1 cellular context compared by ENCODE assay signal in the genomic region with DNA sequence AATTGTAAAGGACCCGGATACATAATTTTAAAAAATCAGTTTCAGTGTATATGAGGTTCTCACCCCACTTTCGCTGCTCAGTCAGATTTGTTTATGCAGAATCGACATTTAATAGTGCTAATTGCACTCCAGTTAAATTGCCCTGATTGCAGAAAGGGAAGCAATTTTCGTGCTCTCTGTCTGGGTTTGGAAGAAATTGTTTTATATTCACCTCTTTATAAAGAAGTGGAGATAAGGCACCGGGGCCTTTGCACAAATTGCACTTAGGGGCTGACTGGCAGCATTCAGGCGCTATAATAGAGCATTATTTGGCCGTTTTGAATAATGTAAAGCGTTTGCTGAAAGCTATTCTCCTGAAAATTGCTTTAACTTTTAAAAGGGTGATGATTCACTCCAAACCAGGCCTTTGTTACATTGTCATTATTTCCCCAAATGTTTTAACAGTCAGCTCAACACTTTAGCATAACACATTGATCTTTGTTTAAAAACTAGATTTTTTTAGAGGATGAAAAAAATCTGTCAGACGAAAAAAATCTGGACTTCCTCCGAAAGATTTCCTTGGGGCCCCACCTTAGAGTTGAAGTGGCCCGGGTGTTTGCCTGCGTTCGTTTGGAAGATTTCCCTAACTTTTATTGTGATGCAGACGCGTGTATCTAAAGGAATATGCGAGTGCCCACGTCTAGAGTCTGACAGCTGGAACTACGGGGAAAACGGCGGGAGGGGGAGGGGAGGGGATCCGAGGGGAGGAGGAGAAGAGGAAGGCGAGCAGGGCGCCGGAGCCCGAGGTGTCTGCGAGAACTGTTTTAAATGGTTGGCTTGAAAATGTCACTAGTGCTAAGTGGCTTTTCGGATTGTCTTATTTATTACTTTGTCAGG.
TF ChIP-seq lines count a peak whose summit lies in the region.

No MANE protein-coding gene starts in this region.

TF ChIP-seq in HCT116, 20 proteins besides CTCF, POLR2A, EP300 and RAD21:
- TF ChIP-seq SRF (IDR thresholded peaks at IDR 0.05; ENCODE audit: low read depth): no peak
- TF ChIP-seq YY1 (IDR thresholded peaks at IDR 0.05; ENCODE audit: extremely low read depth, insufficient replicate concordance, low read depth, low read length): no peak
- TF ChIP-seq SIN3A (IDR thresholded peaks at IDR 0.05; ENCODE audit: low read depth): no peak
- no peak for TF ChIP-seq CBX3 (IDR thresholded peaks at IDR 0.05; ENCODE audit: low read depth)
- no peak for TF ChIP-seq CEBPB (IDR thresholded peaks at IDR 0.05; ENCODE audit: low read depth)
- TF ChIP-seq TCF7L2 (IDR thresholded peaks at IDR 0.05; ENCODE audit: borderline replicate concordance, extremely low read depth, insufficient read depth, insufficient read length): no peak
- TF ChIP-seq JUND (IDR thresholded peaks at IDR 0.05): no peak
- TF ChIP-seq ELF1 (IDR thresholded peaks at IDR 0.05; ENCODE audit: borderline replicate concordance, low read depth): no peak
- no peak for TF ChIP-seq FOSL1 (IDR thresholded peaks at IDR 0.05; ENCODE audit: low read depth)
- no peak for TF ChIP-seq SP1 (IDR thresholded peaks at IDR 0.05; ENCODE audit: low read depth)
- TF ChIP-seq EZH2phosphoT487 (IDR thresholded peaks at IDR 0.05; ENCODE audit: borderline replicate concordance): no peak
- no peak for TF ChIP-seq POLR2AphosphoS5 (IDR thresholded peaks at IDR 0.05; ENCODE audit: low read depth, low read length)
